ENCODE assay signal across 8 cellular contexts in the genomic region with DNA sequence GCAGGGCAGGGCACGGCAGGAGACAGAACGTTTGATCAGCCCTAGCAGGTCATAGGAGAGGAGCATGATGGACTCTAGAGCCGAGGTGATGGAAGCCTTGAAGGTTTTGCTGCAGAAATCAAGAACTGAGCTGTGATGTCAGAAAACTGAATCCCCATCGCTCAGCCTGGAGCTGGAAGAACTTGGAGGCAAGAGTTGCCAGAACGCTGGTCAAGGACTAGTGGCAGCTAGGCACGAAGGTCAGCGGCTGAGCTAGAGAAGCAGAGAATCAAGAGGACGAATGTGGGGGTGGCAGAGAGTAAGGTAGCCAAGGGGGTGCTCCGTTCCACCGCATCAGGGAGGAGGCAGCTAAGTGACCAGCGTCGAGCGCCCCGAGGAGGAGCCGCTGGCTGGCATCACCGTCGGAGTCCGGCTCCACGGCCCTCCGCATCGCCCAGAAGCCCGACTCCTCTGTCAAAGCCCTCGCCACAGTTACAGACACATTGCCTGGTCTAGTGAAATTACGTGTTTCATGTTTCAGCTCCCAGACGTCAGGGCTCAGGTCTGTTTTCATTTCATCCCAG. TPM values are rescaled to one million over a fixed set of nuclear protein-coding genes. Genes with fewer than 3 reads are reported as not detected.
A peak's percentile ranks its signal among the peaks of the same experiment; 100 is the strongest.
DNase-seq lines count a peak whose midpoint lies in the region; ATAC-seq and TF ChIP-seq lines count a peak whose summit lies in the region.

No MANE protein-coding gene starts in this region.

- no peaks in the 10 kb centered on the region for H3K36me3 ChIP-seq in neural cell (ENCODE audit: insufficient read depth, low read length)

- no peak overlapping the region for H3K27ac ChIP-seq in CD4-positive, alpha-beta T cell (ENCODE audit: low read depth, low read length)
- no peak overlapping the region for H3K27ac ChIP-seq in neural cell (ENCODE audit: low read length)

- no peaks in the 10 kb centered on the region for H3K27me3 ChIP-seq in CD4-positive, alpha-beta T cell (ENCODE audit: control insufficient read depth, insufficient read depth, low read length)
- H3K27me3 ChIP-seq in neural cell (ENCODE audit: insufficient read depth, low read depth, low read length): peaks cover 16% of the 10 kb centered on the region

- peak overlapping the region; percentile 81 for H3K27ac Mint-ChIP-seq in CD4-positive, alpha-beta T cell
- no peak overlapping the region for H3K27ac Mint-ChIP-seq in endothelial cell (ENCODE audit: unreplicated experiment)

- no peak for DNase-seq in CD4-positive, alpha-beta T cell
- DNase-seq in NB4 (ENCODE audit: low read depth) (peak; percentile 4), endothelial cell (ENCODE audit: low spot score) (peak; percentile 23), NCI-H1092 (lab: John Stamatoyannopoulos, UW) (no peak), superior temporal gyrus (ENCODE audit: extremely low spot score) (no peak)

- no peaks in the 10 kb centered on the region for H3K79me2 ChIP-seq in neural cell (replicated peaks; ENCODE audit: insufficient read depth, low read length)

- H3K36me3 Mint-ChIP-seq in CD4-positive, alpha-beta T cell (ENCODE audit: low read depth): peaks cover 4% of the 10 kb centered on the region
- peaks cover 13% of the 10 kb centered on the region for H3K36me3 Mint-ChIP-seq in endothelial cell (ENCODE audit: low read depth, unreplicated experiment)

- no peaks in the 10 kb centered on the region for H3K9me2 ChIP-seq in neural cell (ENCODE audit: insufficient read depth, low read length)

- POLR2A ChIA-PET in CD4-positive, alpha-beta T cell (lab: Charles Lee): interaction anchor here (0.6 to 3.4 kb wide), 12 partner anchors 8 to 256 kb away, joined by 3 to 51 read pairs (median 10); partner anchors contain the start of genes FAM114A2 and MFAP3

- H3K4me2 ChIP-seq in neural cell (ENCODE audit: low read length): peak overlapping the region; percentile 42

- H3K4me3 Mint-ChIP-seq in CD4-positive, alpha-beta T cell: peak overlapping the region; percentile 94
- peak overlapping the region; percentile 90 for H3K4me3 Mint-ChIP-seq in endothelial cell (ENCODE audit: unreplicated experiment)

- H2AFZ ChIP-seq in neural cell (ENCODE audit: low read depth, low read length): no peak overlapping the region

- H3K9me3 ChIP-seq in CD4-positive, alpha-beta T cell (ENCODE audit: control insufficient read depth, low read length): no peaks in the 10 kb centered on the region
- no peaks in the 10 kb centered on the region for H3K9me3 ChIP-seq in neural cell (ENCODE audit: low read length)

- H3K4me3 ChIP-seq in NB4 (ENCODE audit: low read depth, low read length): peak overlapping the region; percentile 55
- peak overlapping the region; percentile 96 for H3K4me3 ChIP-seq in neural cell (ENCODE audit: low read length)

- no peaks in the 10 kb centered on the region for H3K9me3 Mint-ChIP-seq in CD4-positive, alpha-beta T cell
- no peaks in the 10 kb centered on the region for H3K9me3 Mint-ChIP-seq in endothelial cell (ENCODE audit: unreplicated experiment)

- no peak for TF ChIP-seq EP300 in neural cell (conservative IDR thresholded peaks at IDR 0.05; ENCODE audit: poor library complexity, severe bottlenecking)

- H3F3A ChIP-seq in neural cell (ENCODE audit: insufficient read depth, low read length, poor library complexity, severe bottlenecking): no peaks in the 10 kb centered on the region

- CTCF ChIA-PET in CD4-positive, alpha-beta T cell (lab: Charles Lee): interaction anchor here (0.7 to 3.1 kb wide), 8 partner anchors 9 to 252 kb away, joined by 3 to 20 read pairs (median 4); no protein-coding TSS in a partner anchor

- no peak for TF ChIP-seq POLR2A in NB4 (IDR thresholded peaks at IDR 0.05; ENCODE audit: extremely low read depth, insufficient read length)

- intact Hi-C loops in CD4-positive, alpha-beta T cell (cut with DNase I, micrococcal nuclease): loop anchor here (5.0 to 10.0 kb wide), 3 partner anchors 152 to 255 kb away; partner anchors contain the start of genes FAM114A2 (in 1 of the 2), MFAP3 (in 1 of the 2) and SAP30L (in 1 of the 2)

- ATAC-seq in CD4-positive, alpha-beta T cell (ENCODE audit: poor library complexity): no peak
- peak; percentile 2 for ATAC-seq in GM21423 (IDR thresholded peaks at IDR 0.05; ENCODE audit: unreplicated experiment)
- no peak for ATAC-seq in HG02642 (IDR thresholded peaks at IDR 0.05; ENCODE audit: poor library complexity, unreplicated experiment)

- TF ChIP-seq RAD21 in neural cell (conservative IDR thresholded peaks at IDR 0.05): no peak

- peaks cover 38% of the 10 kb centered on the region for H3K4me1 Mint-ChIP-seq in CD4-positive, alpha-beta T cell (ENCODE audit: low read depth)
- H3K4me1 Mint-ChIP-seq in endothelial cell (ENCODE audit: unreplicated experiment): peaks cover 38% of the 10 kb centered on the region

- H3K9ac ChIP-seq in neural cell (ENCODE audit: low read length): peak overlapping the region; percentile 58

- H4K20me1 ChIP-seq in neural cell (ENCODE audit: insufficient read depth): no peaks in the 10 kb centered on the region

- no peak for TF ChIP-seq CTCF in CD4-positive, alpha-beta T cell (IDR thresholded peaks at IDR 0.05)
- TF ChIP-seq CTCF in NB4 (IDR thresholded peaks at IDR 0.05; ENCODE audit: low read depth, low read length) (no peak), endothelial cell (IDR thresholded peaks at IDR 0.05; ENCODE audit: unreplicated experiment) (no peak), neural cell (IDR thresholded peaks at IDR 0.05; ENCODE audit: poor library complexity, severe bottlenecking) (no peak)

- H3K27me3 Mint-ChIP-seq in CD4-positive, alpha-beta T cell: no peaks in the 10 kb centered on the region
- H3K27me3 Mint-ChIP-seq in endothelial cell (ENCODE audit: unreplicated experiment): peaks cover 12% of the 10 kb centered on the region

TF ChIP-seq in neural cell, 6 proteins besides CTCF, POLR2A, EP300 and RAD21:
- no peak for TF ChIP-seq POLR2AphosphoS5 (IDR thresholded peaks at IDR 0.05)
- TF ChIP-seq MXI1 (conservative IDR thresholded peaks at IDR 0.05; ENCODE audit: poor library complexity, severe bottlenecking): no peak
- TF ChIP-seq, protein P1, sequence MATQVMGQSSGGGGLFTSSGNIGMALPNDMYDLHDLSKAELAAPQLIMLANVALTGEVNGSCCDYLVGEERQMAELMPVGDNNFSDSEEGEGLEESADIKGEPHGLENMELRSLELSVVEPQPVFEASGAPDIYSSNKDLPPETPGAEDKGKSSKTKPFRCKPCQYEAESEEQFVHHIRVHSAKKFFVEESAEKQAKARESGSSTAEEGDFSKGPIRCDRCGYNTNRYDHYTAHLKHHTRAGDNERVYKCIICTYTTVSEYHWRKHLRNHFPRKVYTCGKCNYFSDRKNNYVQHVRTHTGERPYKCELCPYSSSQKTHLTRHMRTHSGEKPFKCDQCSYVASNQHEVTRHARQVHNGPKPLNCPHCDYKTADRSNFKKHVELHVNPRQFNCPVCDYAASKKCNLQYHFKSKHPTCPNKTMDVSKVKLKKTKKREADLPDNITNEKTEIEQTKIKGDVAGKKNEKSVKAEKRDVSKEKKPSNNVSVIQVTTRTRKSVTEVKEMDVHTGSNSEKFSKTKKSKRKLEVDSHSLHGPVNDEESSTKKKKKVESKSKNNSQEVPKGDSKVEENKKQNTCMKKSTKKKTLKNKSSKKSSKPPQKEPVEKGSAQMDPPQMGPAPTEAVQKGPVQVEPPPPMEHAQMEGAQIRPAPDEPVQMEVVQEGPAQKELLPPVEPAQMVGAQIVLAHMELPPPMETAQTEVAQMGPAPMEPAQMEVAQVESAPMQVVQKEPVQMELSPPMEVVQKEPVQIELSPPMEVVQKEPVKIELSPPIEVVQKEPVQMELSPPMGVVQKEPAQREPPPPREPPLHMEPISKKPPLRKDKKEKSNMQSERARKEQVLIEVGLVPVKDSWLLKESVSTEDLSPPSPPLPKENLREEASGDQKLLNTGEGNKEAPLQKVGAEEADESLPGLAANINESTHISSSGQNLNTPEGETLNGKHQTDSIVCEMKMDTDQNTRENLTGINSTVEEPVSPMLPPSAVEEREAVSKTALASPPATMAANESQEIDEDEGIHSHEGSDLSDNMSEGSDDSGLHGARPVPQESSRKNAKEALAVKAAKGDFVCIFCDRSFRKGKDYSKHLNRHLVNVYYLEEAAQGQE (IDR thresholded peaks at IDR 0.05; ENCODE audit: borderline replicate concordance): no peak
- no peak for TF ChIP-seq EZH2 (IDR thresholded peaks at IDR 0.05; ENCODE audit: borderline replicate concordance, insufficient read depth, low read length, poor library complexity, severe bottlenecking)
- TF ChIP-seq SMC3 (conservative IDR thresholded peaks at IDR 0.05; ENCODE audit: poor library complexity): no peak
- no peak for TF ChIP-seq TAF1 (IDR thresholded peaks at IDR 0.05; ENCODE audit: low read depth)
TF ChIP-seq in neural cell: peak in this region for 0.

RNA-seq across cellular contexts. Expression of gene GALNT10, which starts 1.2 kb away (rescaled TPM):
- 10 to 100 TPM; 21.7 to 23.0 TPM for total RNA-seq in CD4-positive, alpha-beta T cell
- total RNA-seq in endothelial cell (ENCODE audit: unreplicated experiment): 22.5 TPM
- polyA plus RNA-seq in neural cell: 2.9 and 3.1 TPM in 2 replicates
- 6.1 and 7.1 TPM in 2 replicates for polyA minus RNA-seq in neural cell

Comparison
In these comparisons a context has a peak if more than half of its experiments do, and no peak if none do; other contexts are left out.
1. DNase-seq: peak in NB4 (single experiment) and endothelial cell (single experiment); none in CD4-positive, alpha-beta T cell (0 of 10), NCI-H1092 (single experiment) and superior temporal gyrus (single experiment).